1 cellular context compared by ENCODE assay signal in the genomic region with DNA sequence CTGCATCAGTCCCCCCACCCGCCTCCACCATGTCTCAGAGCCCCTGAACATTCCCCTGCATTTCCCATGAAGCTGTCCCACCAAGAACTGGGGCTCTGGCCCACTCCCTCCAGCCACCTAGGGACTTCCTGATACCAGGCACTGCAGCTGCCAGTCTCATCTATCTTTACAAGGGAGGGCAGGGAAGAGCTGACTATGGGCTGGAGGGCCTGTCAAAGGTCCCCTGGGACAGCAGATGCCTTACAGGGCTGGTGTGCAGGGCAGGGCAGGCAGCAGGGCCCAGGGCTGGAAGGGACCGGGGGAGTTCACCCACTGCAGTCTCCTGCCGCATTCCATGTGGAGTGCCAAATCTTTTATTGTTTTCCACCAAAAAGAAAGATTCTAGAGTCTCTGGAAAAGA.
TF ChIP-seq lines count a peak whose summit lies in the region.

No MANE protein-coding gene starts in this region.

TF ChIP-seq in HEK293T, 16 proteins besides CTCF, POLR2A, EP300 and RAD21 (continued from another document):
- TF ChIP-seq CTBP1 (IDR thresholded peaks at IDR 0.05; ENCODE audit: borderline replicate concordance) = no peak
- TF ChIP-seq BHLHE40 (IDR thresholded peaks at IDR 0.05; ENCODE audit: borderline replicate concordance) = no peak
- no peak for TF ChIP-seq NFRKB (IDR thresholded peaks at IDR 0.05)
